8 cellular contexts compared by ENCODE assay signal in the genomic region with DNA sequence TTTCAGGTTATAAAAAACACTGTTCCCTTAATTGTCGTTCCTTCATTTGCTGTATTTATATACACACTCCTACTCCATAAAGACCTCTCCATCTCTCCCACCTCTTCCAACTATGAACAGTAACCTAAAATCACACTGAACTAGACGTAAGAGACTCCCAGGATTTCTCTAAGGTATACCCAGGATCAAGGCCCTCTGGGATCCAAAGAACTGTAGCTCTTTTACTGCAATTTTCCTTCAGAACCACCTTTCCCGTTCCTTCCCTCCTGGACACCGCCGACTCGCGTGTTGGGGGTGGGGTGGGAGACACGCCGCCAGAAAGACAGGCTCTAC. TPM values are rescaled to one million over a fixed set of nuclear protein-coding genes. Genes with fewer than 3 reads are reported as not detected.
DNase-seq lines count a peak whose midpoint lies in the region; ATAC-seq, FAIRE-seq and TF ChIP-seq lines count a peak whose summit lies in the region.

No MANE protein-coding gene starts in this region.

- no peak for TF ChIP-seq CTCF in keratinocyte (optimal IDR thresholded peaks at IDR 0.05 in 1 of 3, IDR thresholded peaks at IDR 0.05 in 1 of 3, conservative IDR thresholded peaks at IDR 0.05 in 1 of 3; ENCODE audit: extremely low read depth in 1 of 3, insufficient read depth in 2 of 3, low read length in 3 of 3)
- no peak for TF ChIP-seq CTCF in thoracic aorta (IDR thresholded peaks at IDR 0.05)

- peak overlapping the region; percentile 98 for H3K27ac Mint-ChIP-seq in activated CD4-positive, alpha-beta T cell treated with anti-CD3 and anti-CD28 coated beads, Interleukin-2, amount 10 ng/mL, durations not matched to agents 24 days and 14 days
- H3K27ac Mint-ChIP-seq in activated T-helper 17 cell treated with anti-CD3 and anti-CD28 coated beads, Interleukin-2, amount 50 U/mL, for 72 hours: peak overlapping the region; percentile 99

- H3K4me2 ChIP-seq in keratinocyte (ENCODE audit: control insufficient read depth, extremely low read depth, insufficient read depth, low read depth, low read length): peak overlapping the region; percentile 99

- H3K27ac ChIP-seq in keratinocyte (ENCODE audit: control insufficient read depth, insufficient read depth, low read length) (peak overlapping the region; percentile 95), thoracic aorta (peak overlapping the region; percentile 92 to 99)

- no peaks in the 10 kb centered on the region for H3K9me3 Mint-ChIP-seq in activated CD4-positive, alpha-beta T cell treated with anti-CD3 and anti-CD28 coated beads, Interleukin-2, amount 10 ng/mL, durations not matched to agents 24 days and 14 days
- H3K9me3 Mint-ChIP-seq in activated T-helper 17 cell treated with anti-CD3 and anti-CD28 coated beads, Interleukin-2, amount 50 U/mL, for 72 hours: no peaks in the 10 kb centered on the region

- ATAC-seq in activated T-helper 17 cell treated with anti-CD3 and anti-CD28 coated beads, Interleukin-2, amount 50 U/mL, for 72 hours (replicated peaks): no peak
- ATAC-seq in thoracic aorta (ENCODE audit: insufficient number of reproducible peaks, low FRiP score, low read depth) (no peak), HG03045 (IDR thresholded peaks at IDR 0.05; ENCODE audit: unreplicated experiment) (no peak), GM21529 (IDR thresholded peaks at IDR 0.05; ENCODE audit: unreplicated experiment) (no peak)

- no peak for FAIRE-seq in keratinocyte (lab: Jason Lieb, UNC)

- no peaks in the 10 kb centered on the region for H3K27me3 Mint-ChIP-seq in activated CD4-positive, alpha-beta T cell treated with anti-CD3 and anti-CD28 coated beads, Interleukin-2, amount 10 ng/mL, durations not matched to agents 24 days and 14 days
- no peaks in the 10 kb centered on the region for H3K27me3 Mint-ChIP-seq in activated T-helper 17 cell treated with anti-CD3 and anti-CD28 coated beads, Interleukin-2, amount 50 U/mL, for 72 hours

- H4K20me1 ChIP-seq in keratinocyte (ENCODE audit: control insufficient read depth, extremely low read depth, insufficient read depth, low read length): no peaks in the 10 kb centered on the region

- peaks cover 62% of the 10 kb centered on the region for H3K79me2 ChIP-seq in keratinocyte (ENCODE audit: control insufficient read depth, insufficient read depth, low read length)

- H3K9me3 ChIP-seq in keratinocyte (ENCODE audit: control insufficient read depth, low read depth, low read length) (no peaks in the 10 kb centered on the region), thoracic aorta (no peaks in the 10 kb centered on the region)

- no peaks in the 10 kb centered on the region for H3K9me1 ChIP-seq in keratinocyte (ENCODE audit: control insufficient read depth, extremely low read depth, insufficient read depth, low read length)

- peak overlapping the region; percentile 98 for H3K4me3 Mint-ChIP-seq in activated CD4-positive, alpha-beta T cell treated with anti-CD3 and anti-CD28 coated beads, Interleukin-2, amount 10 ng/mL, durations not matched to agents 24 days and 14 days
- peak overlapping the region; percentile 96 for H3K4me3 Mint-ChIP-seq in activated T-helper 17 cell treated with anti-CD3 and anti-CD28 coated beads, Interleukin-2, amount 50 U/mL, for 72 hours

- H3K36me3 Mint-ChIP-seq in activated CD4-positive, alpha-beta T cell treated with anti-CD3 and anti-CD28 coated beads, Interleukin-2, amount 10 ng/mL, durations not matched to agents 24 days and 14 days (ENCODE audit: low read depth): peaks cover 21% of the 10 kb centered on the region
- peaks cover 40% of the 10 kb centered on the region for H3K36me3 Mint-ChIP-seq in activated T-helper 17 cell treated with anti-CD3 and anti-CD28 coated beads, Interleukin-2, amount 50 U/mL, for 72 hours (ENCODE audit: low read depth)

- peaks cover 32% of the 10 kb centered on the region for H3K4me1 Mint-ChIP-seq in activated CD4-positive, alpha-beta T cell treated with anti-CD3 and anti-CD28 coated beads, Interleukin-2, amount 10 ng/mL, durations not matched to agents 24 days and 14 days
- H3K4me1 Mint-ChIP-seq in activated T-helper 17 cell treated with anti-CD3 and anti-CD28 coated beads, Interleukin-2, amount 50 U/mL, for 72 hours: peaks cover 17% of the 10 kb centered on the region

- H3K27me3 ChIP-seq in keratinocyte (ENCODE audit: control insufficient read depth, extremely low read depth, insufficient read depth, low read length) (no peaks in the 10 kb centered on the region), thoracic aorta (replicated peaks; ENCODE audit: insufficient read depth) (no peaks in the 10 kb centered on the region)

- intact Hi-C loops in activated CD4-positive, alpha-beta T cell treated with anti-CD3 and anti-CD28 coated beads, Interleukin-2, amount 10 ng/mL, durations not matched to agents 24 days and 14 days (cut with micrococcal nuclease): loop anchor here (1.0 to 10.0 kb wide), 2 partner anchors 151 to 288 kb away; a partner anchor contains a TSS
- intact Hi-C loops in head of caudate nucleus (cut with DNase I): loop anchor here (5.0 kb wide), 2 partner anchors 145 to 170 kb away; a partner anchor contains a TSS

- peak overlapping the region; percentile 98 for H3K9ac ChIP-seq in keratinocyte (ENCODE audit: control insufficient read depth, extremely low read depth, insufficient read depth, low read length)

- DNase-seq in activated CD4-positive, alpha-beta T cell treated with anti-CD3 and anti-CD28 coated beads, Interleukin-2, amount 10 ng/mL, durations not matched to agents 24 days and 14 days: no peak
- no peak for DNase-seq in activated CD4-positive, alpha-beta T cell treated with anti-CD3 and anti-CD28 coated beads, Interleukin-2, amount 50 U/mL, for 4 hours
- DNase-seq in keratinocyte (ENCODE audit: low read depth, low spot score) (no peak), thoracic aorta (ENCODE audit: low spot score) (no peak), head of caudate nucleus (no peak)

- H2AFZ ChIP-seq in keratinocyte (ENCODE audit: control insufficient read depth, low read length): peak overlapping the region; percentile 87

- H3K4me3 ChIP-seq in keratinocyte (ENCODE audit: control insufficient read depth in 2 of 3, extremely low read depth in 1 of 3, insufficient read depth in 2 of 3, low read depth in 1 of 3, low read length in 3 of 3) (peak overlapping the region; percentile 72 to 99 (median 78)), thoracic aorta (peak overlapping the region; percentile 96)

- H3K36me3 ChIP-seq in keratinocyte (ENCODE audit: control insufficient read depth in 2 of 2, extremely low read depth in 1 of 2, insufficient read depth in 2 of 2, low read length in 2 of 2) (no peaks in the 10 kb centered on the region), thoracic aorta (no peaks in the 10 kb centered on the region)

- dilution Hi-C loops in keratinocyte (cut with MboI; ENCODE audit: extremely low pct_ligation_motif_present, low sequenced_read_pairs): no loop called here

- H3K4me1 ChIP-seq in keratinocyte (ENCODE audit: control insufficient read depth, extremely low read depth, insufficient read depth, low read length) (peaks cover 11% of the 10 kb centered on the region), thoracic aorta (ENCODE audit: control insufficient read depth in 1 of 2, low read depth in 2 of 2) (peaks cover 28 to 36% of the 10 kb centered on the region in 2 donors)

RNA-seq across cellular contexts. Expression of a gene that starts 0.7 kb away (rescaled TPM):
- 31.8 and 33.7 TPM in 2 replicates for total RNA-seq in activated CD4-positive, alpha-beta T cell treated with anti-CD3 and anti-CD28 coated beads, Interleukin-2, amount 10 ng/mL, durations not matched to agents 24 days and 14 days
- total RNA-seq in activated T-helper 17 cell treated with anti-CD3 and anti-CD28 coated beads, Interleukin-2, amount 50 U/mL, for 72 hours: 10 to 100 TPM; 21.5 to 27.9 TPM
- polyA plus RNA-seq in keratinocyte: 6.5 to 16.2 TPM (median 11.3 TPM) in 3 replicates
- polyA plus RNA-seq in keratinocyte (2011; ENCODE audit: low read depth): 8.2 TPM
- polyA plus RNA-seq in keratinocyte (2011; cell fraction: cytosol; rRNA removed): 5.1 and 10.8 TPM in 2 replicates
- 22.7 TPM in 2 replicates for polyA plus RNA-seq in keratinocyte (2011; cell fraction: nucleus; rRNA removed)
- 7.2 and 9.2 TPM in 2 replicates for polyA plus RNA-seq in keratinocyte (2012; ENCODE audit: low replicate concordance)
- polyA minus RNA-seq in keratinocyte: 16.0 to 30.9 TPM (median 17.2 TPM) in 3 replicates
- 10.7 TPM for polyA minus RNA-seq in keratinocyte (2011; cell fraction: cytosol; rRNA and poly(A)+ RNA removed)
- polyA minus RNA-seq in keratinocyte (2011; cell fraction: nucleus; rRNA and poly(A)+ RNA removed): 17.4 and 31.6 TPM in 2 replicates
- total RNA-seq in thoracic aorta: 10 to 100 TPM; 24.4 to 30.5 TPM

RNA-seq across cellular contexts. Expression of a gene that starts 29.1 kb away (rescaled TPM):
- total RNA-seq in activated CD4-positive, alpha-beta T cell treated with anti-CD3 and anti-CD28 coated beads, Interleukin-2, amount 10 ng/mL, durations not matched to agents 24 days and 14 days: 78.9 and 93.7 TPM in 2 replicates
- 10 to 100 TPM; 54.6 to 84.8 TPM for total RNA-seq in activated T-helper 17 cell treated with anti-CD3 and anti-CD28 coated beads, Interleukin-2, amount 50 U/mL, for 72 hours
- polyA plus RNA-seq in keratinocyte: 24.0 to 33.8 TPM (median 30.2 TPM) in 3 replicates
- 20.3 TPM for polyA plus RNA-seq in keratinocyte (2011; ENCODE audit: low read depth)
- polyA plus RNA-seq in keratinocyte (2011; cell fraction: cytosol; rRNA removed): 18.5 and 34.2 TPM in 2 replicates
- 33.7 and 35.1 TPM in 2 replicates for polyA plus RNA-seq in keratinocyte (2011; cell fraction: nucleus; rRNA removed)
- 16.5 and 23.1 TPM in 2 replicates for polyA plus RNA-seq in keratinocyte (2012; ENCODE audit: low replicate concordance)
- polyA minus RNA-seq in keratinocyte: 33.1 to 101 TPM (median 64.8 TPM) in 3 replicates
- 21.9 TPM for polyA minus RNA-seq in keratinocyte (2011; cell fraction: cytosol; rRNA and poly(A)+ RNA removed)
- 14.1 and 31.7 TPM in 2 replicates for polyA minus RNA-seq in keratinocyte (2011; cell fraction: nucleus; rRNA and poly(A)+ RNA removed)
- total RNA-seq in thoracic aorta: 10 to 100 TPM; 18.3 to 26.7 TPM

RNA-seq across cellular contexts. Expression of a gene that starts 32.3 kb away (rescaled TPM):
- 98.0 and 101 TPM in 2 replicates for total RNA-seq in activated CD4-positive, alpha-beta T cell treated with anti-CD3 and anti-CD28 coated beads, Interleukin-2, amount 10 ng/mL, durations not matched to agents 24 days and 14 days
- total RNA-seq in activated T-helper 17 cell treated with anti-CD3 and anti-CD28 coated beads, Interleukin-2, amount 50 U/mL, for 72 hours: 10 to 100 TPM; 48.6 to 89.5 TPM
- polyA plus RNA-seq in keratinocyte: 126 to 178 TPM (median 167 TPM) in 3 replicates
- polyA plus RNA-seq in keratinocyte (2011; ENCODE audit: low read depth): 61.5 TPM
- 117 and 163 TPM in 2 replicates for polyA plus RNA-seq in keratinocyte (2011; cell fraction: cytosol; rRNA removed)
- polyA plus RNA-seq in keratinocyte (2011; cell fraction: nucleus; rRNA removed): 146 and 193 TPM in 2 replicates
- polyA plus RNA-seq in keratinocyte (2012; ENCODE audit: low replicate concordance): 94.3 and 111 TPM in 2 replicates
- 27.4 to 104 TPM (median 86.1 TPM) in 3 replicates for polyA minus RNA-seq in keratinocyte
- polyA minus RNA-seq in keratinocyte (2011; cell fraction: cytosol; rRNA and poly(A)+ RNA removed): 82.3 TPM
- 38.4 and 69.7 TPM in 2 replicates for polyA minus RNA-seq in keratinocyte (2011; cell fraction: nucleus; rRNA and poly(A)+ RNA removed)
- 10 to 100 TPM; 40.6 to 86.0 TPM for total RNA-seq in thoracic aorta
